ENCODE assay signal across 9 cellular contexts in genomic region chr1:224542783-224543440, GRCh38.
DNase-seq lines count a peak whose midpoint lies in the region; ATAC-seq and TF ChIP-seq lines count a peak whose summit lies in the region.
"Had no signal": no experiment of that assay in that cellular context is flagged by ENCODE, and none has a peak within 500 bp of the region (broad histone marks: within the 10 kb centered on the region; RNA-seq: fewer than 3 reads in every experiment).

No MANE protein-coding gene starts in this region.

- TF ChIP-seq CTCF in esophagus muscularis mucosa (IDR thresholded peaks at IDR 0.05) = no peak
- no peak for TF ChIP-seq CTCF in progenitor cell of endocrine pancreas (IDR thresholded peaks at IDR 0.05; ENCODE audit: unreplicated experiment)

- H3K9me3 Mint-ChIP-seq in progenitor cell of endocrine pancreas (ENCODE audit: low read depth) = no peaks in the 10 kb centered on the region

- no peaks in the 10 kb centered on the region for H3K27me3 ChIP-seq in esophagus muscularis mucosa

- H3K4me3 Mint-ChIP-seq in progenitor cell of endocrine pancreas (ENCODE audit: low read depth) = no peak overlapping the region

- WGBS in esophagus muscularis mucosa = 69% methylated on average over 7 of the region's 7 CpGs

- intact Hi-C loops in esophagus muscularis mucosa (cut with DNase I) = no loop called here

- H3K36me3 Mint-ChIP-seq in progenitor cell of endocrine pancreas (ENCODE audit: insufficient read depth) = no peaks in the 10 kb centered on the region

- H3K4me1 ChIP-seq in esophagus muscularis mucosa = no peaks in the 10 kb centered on the region

- H3K27ac Mint-ChIP-seq in progenitor cell of endocrine pancreas = no peak overlapping the region

- ATAC-seq in activated CD4-positive, CD25-positive, alpha-beta regulatory T cell treated with anti-CD3 and anti-CD28 coated beads, Interleukin-2, amount 50 U/mL, for 24 hours = peak; percentile 93 to 97
- ATAC-seq in SK-N-SH treated with all-trans-retinoic acid at 6 μM for 48 hours = peak; percentile 90

- H3K4me1 Mint-ChIP-seq in progenitor cell of endocrine pancreas (ENCODE audit: low read depth) = peaks cover 3% of the 10 kb centered on the region

- no peaks in the 10 kb centered on the region for H3K27me3 Mint-ChIP-seq in progenitor cell of endocrine pancreas

- H3K27ac ChIP-seq in esophagus muscularis mucosa (replicated peaks in 1 of 4) = no peak overlapping the region
- H3K27ac ChIP-seq: 22Rv1 had no signal

- no peak for TF ChIP-seq EP300 in esophagus muscularis mucosa (IDR thresholded peaks at IDR 0.05)

- no peak for DNase-seq in activated CD4-positive, CD25-positive, alpha-beta regulatory T cell (lab: John Stamatoyannopoulos, UW)
- peak; percentile 39 for DNase-seq in esophagus muscularis mucosa (ENCODE audit: extremely low spot score)
- DNase-seq in stimulated activated CD8-positive, alpha-beta memory T cell treated with anti-CD3 and anti-CD28 coated beads, Interleukin-4, amount 100 ng/mL, for 48 hours = peak; percentile 29
- DNase-seq in NCI-H2029 (lab: John Stamatoyannopoulos, UW) = no peak
- no peak for DNase-seq in progenitor cell of endocrine pancreas (ENCODE audit: low spot score, unreplicated experiment)
- DNase-seq in ecto neural progenitor cell (ENCODE audit: low spot score) = no peak

- H3K9me3 ChIP-seq in esophagus muscularis mucosa = no peaks in the 10 kb centered on the region

- no peak overlapping the region for H3K4me3 ChIP-seq in esophagus muscularis mucosa

- no peaks in the 10 kb centered on the region for H3K36me3 ChIP-seq in esophagus muscularis mucosa

- TF ChIP-seq POLR2A in esophagus muscularis mucosa (IDR thresholded peaks at IDR 0.05; ENCODE audit: low read depth) = no peak

TF ChIP-seq in SK-N-SH treated with all-trans-retinoic acid at 6 μM for 48 hours, 23 proteins besides CTCF, POLR2A, EP300 and RAD21:
- TF ChIP-seq PATZ1 (CRISPR knock-in tag; IDR thresholded peaks at IDR 0.05; ENCODE audit: borderline replicate concordance) (peak; percentile 19; the same call in 1 of the 2 replicates), SNAI2 (CRISPR knock-in tag; IDR thresholded peaks at IDR 0.05) (no peak), PPARA (CRISPR knock-in tag; IDR thresholded peaks at IDR 0.05; ENCODE audit: borderline replicate concordance) (no peak), ZC3H10 (CRISPR knock-in tag; IDR thresholded peaks at IDR 0.05) (peak; percentile 68; the same call in 1 of the 2 replicates), RARB (CRISPR knock-in tag; IDR thresholded peaks at IDR 0.05) (peak; percentile 17; the same call in 1 of the 2 replicates), TOX (CRISPR knock-in tag; IDR thresholded peaks at IDR 0.05; ENCODE audit: borderline replicate concordance) (peak; percentile 89; the same call in 1 of the 2 replicates)
- TF ChIP-seq, protein P1, sequence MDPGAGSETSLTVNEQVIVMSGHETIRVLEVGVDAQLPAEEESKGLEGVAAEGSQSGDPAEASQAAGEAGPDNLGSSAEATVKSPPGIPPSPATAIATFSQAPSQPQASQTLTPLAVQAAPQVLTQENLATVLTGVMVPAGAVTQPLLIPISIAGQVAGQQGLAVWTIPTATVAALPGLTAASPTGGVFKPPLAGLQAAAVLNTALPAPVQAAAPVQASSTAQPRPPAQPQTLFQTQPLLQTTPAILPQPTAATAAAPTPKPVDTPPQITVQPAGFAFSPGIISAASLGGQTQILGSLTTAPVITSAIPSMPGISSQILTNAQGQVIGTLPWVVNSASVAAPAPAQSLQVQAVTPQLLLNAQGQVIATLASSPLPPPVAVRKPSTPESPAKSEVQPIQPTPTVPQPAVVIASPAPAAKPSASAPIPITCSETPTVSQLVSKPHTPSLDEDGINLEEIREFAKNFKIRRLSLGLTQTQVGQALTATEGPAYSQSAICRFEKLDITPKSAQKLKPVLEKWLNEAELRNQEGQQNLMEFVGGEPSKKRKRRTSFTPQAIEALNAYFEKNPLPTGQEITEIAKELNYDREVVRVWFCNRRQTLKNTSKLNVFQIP (CRISPR knock-in tag; IDR thresholded peaks at IDR 0.05; ENCODE audit: borderline replicate concordance, low read depth) = peak; percentile 74; the same call in 1 of the 2 replicates

Comparison
In these comparisons a context has a peak if more than half of its experiments do, and no peak if none do; other contexts are left out.
1. DNase-seq: peak in esophagus muscularis mucosa (single experiment) and stimulated activated CD8-positive, alpha-beta memory T cell treated with anti-CD3 and anti-CD28 coated beads, Interleukin-4, amount 100 ng/mL, for 48 hours (single experiment); none in activated CD4-positive, CD25-positive, alpha-beta regulatory T cell (0 of 4), NCI-H2029 (single experiment), progenitor cell of endocrine pancreas (single experiment) and ecto neural progenitor cell (single experiment).